Comparison of ENCODE assay signal across 8 cellular contexts in genomic region chr7:107725138-107725740, GRCh38. TPM values are rescaled to one million over a fixed set of nuclear protein-coding genes. Genes with fewer than 3 reads are reported as not detected.
A peak's percentile ranks its signal among the peaks of the same experiment; 100 is the strongest.
DNase-seq lines count a peak whose midpoint lies in the region; ATAC-seq, FAIRE-seq and TF ChIP-seq lines count a peak whose summit lies in the region.

No MANE protein-coding gene starts in this region.

- H3K4me1 ChIP-seq in upper lobe of left lung = no peaks in the 10 kb centered on the region

- TF ChIP-seq CTCF in activated B cell treated with CpG ODN at 0.5 μM for 24 hours (IDR thresholded peaks at IDR 0.05) (peak; percentile 48), nephron (IDR thresholded peaks at IDR 0.05; ENCODE audit: unreplicated experiment in 3 of 3) (peak; percentile 63 to 77 (median 68)), upper lobe of left lung (IDR thresholded peaks at IDR 0.05) (peak; percentile 43 to 77 (median 59))

- H3K36me3 ChIP-seq in upper lobe of left lung = no peaks in the 10 kb centered on the region

- H3K36me3 Mint-ChIP-seq in activated B cell treated with CpG ODN at 0.5 μM for 24 hours (ENCODE audit: low read depth) = no peaks in the 10 kb centered on the region
- no peaks in the 10 kb centered on the region for H3K36me3 Mint-ChIP-seq in nephron (ENCODE audit: low read depth)

- H3K27me3 Mint-ChIP-seq in activated B cell treated with CpG ODN at 0.5 μM for 24 hours (peaks cover 16% of the 10 kb centered on the region), nephron (ENCODE audit: low read depth) (peaks cover 31% of the 10 kb centered on the region)

- H3K27ac Mint-ChIP-seq in activated B cell treated with CpG ODN at 0.5 μM for 24 hours = no peak overlapping the region
- no peak overlapping the region for H3K27ac Mint-ChIP-seq in nephron

- intact Hi-C loops in activated B cell treated with CpG ODN at 0.5 μM for 24 hours (cut with micrococcal nuclease) = loop anchor here (1.0 to 10.0 kb wide), 7 partner anchors 145 to 932 kb away; partner anchors contain the start of genes BCAP29, COG5 and DUS4L

- no peaks in the 10 kb centered on the region for H3K27me3 ChIP-seq in upper lobe of left lung

- H3K4me3 ChIP-seq in upper lobe of left lung = no peak overlapping the region

- FAIRE-seq in G401.6 (lab: Jason Lieb, UNC) (peak; percentile 95), endometrium (lab: Jason Lieb, UNC) (peak; percentile 94)

- TF ChIP-seq EP300 in upper lobe of left lung (IDR thresholded peaks at IDR 0.05) = no peak

- no peak overlapping the region for H3K27ac ChIP-seq in upper lobe of left lung

- CTCF ChIA-PET in activated B cell treated with CpG ODN at 0.5 μM for 24 hours (lab: Charles Lee) = interaction anchor here (0.7 to 7.5 kb wide), 4 partner anchors 13 to 262 kb away, joined by 3 to 93 read pairs (median 4); partner anchors contain the start of gene BCAP29

- POLR2A ChIA-PET in activated B cell treated with CpG ODN at 0.5 μM for 24 hours (lab: Charles Lee) = no interaction called here

- no peak for ATAC-seq in activated B cell treated with CpG ODN at 0.5 μM for 24 hours (ENCODE audit: low read depth)
- peak in 1 of 2 donors; percentile 58 for ATAC-seq in upper lobe of left lung (ENCODE audit: low FRiP score in 2 of 2)

- no peaks in the 10 kb centered on the region for H3K9me3 Mint-ChIP-seq in activated B cell treated with CpG ODN at 0.5 μM for 24 hours
- no peaks in the 10 kb centered on the region for H3K9me3 Mint-ChIP-seq in nephron

- no peaks in the 10 kb centered on the region for H3K4me1 Mint-ChIP-seq in activated B cell treated with CpG ODN at 0.5 μM for 24 hours
- H3K4me1 Mint-ChIP-seq in nephron = no peaks in the 10 kb centered on the region

- no peak for TF ChIP-seq POLR2A in upper lobe of left lung (IDR thresholded peaks at IDR 0.05)

- no peaks in the 10 kb centered on the region for H3K9me3 ChIP-seq in upper lobe of left lung

- peak; percentile 66 for DNase-seq in A172 (ENCODE audit: low spot score)
- peak; percentile 56 for DNase-seq in NCI-H1694 treated with DMSO at 0.1 percent for 48 hours (lab: John Stamatoyannopoulos, UW)
- DNase-seq in activated B cell treated with CpG ODN at 0.5 μM for 24 hours = no peak
- peak in 1 of 2 donors; percentile 31 for DNase-seq in upper lobe of left lung
- no peak for DNase-seq in NCI-H187 treated with DMSO at 0.1 percent for 48 hours (lab: John Stamatoyannopoulos, UW)

- WGBS in upper lobe of left lung, 2 donors = 22 to 28% methylated on average over 4 of the region's 4 CpGs

- H3K4me3 Mint-ChIP-seq in activated B cell treated with CpG ODN at 0.5 μM for 24 hours (no peak overlapping the region), nephron (no peak overlapping the region)

RNA-seq across cellular contexts. Expression of gene CBLL1, which starts 18.7 kb away (rescaled TPM):
- 33.5 and 47.6 TPM in 2 replicates for total RNA-seq in A172 (2014; rRNA removed; shearing (Covaris generic))
- total RNA-seq in activated B cell treated with CpG ODN at 0.5 μM for 24 hours (35.3 and 47.2 TPM in 2 replicates), upper lobe of left lung (10 to 100 TPM; 15.1 to 36.8 (median 22.0) TPM)

Comparison
In these comparisons a context has a peak if more than half of its experiments do, and no peak if none do; other contexts are left out.
1. DNase-seq: peak in A172 (single experiment) and NCI-H1694 treated with DMSO at 0.1 percent for 48 hours (single experiment); none in activated B cell treated with CpG ODN at 0.5 μM for 24 hours (single experiment) and NCI-H187 treated with DMSO at 0.1 percent for 48 hours (single experiment).
2. Peak in every context shown above with its lines, with median percentiles within 50 percentile points of each other: CTCF ChIP-seq.